21 cellular contexts compared by ENCODE assay signal in the genomic region with DNA sequence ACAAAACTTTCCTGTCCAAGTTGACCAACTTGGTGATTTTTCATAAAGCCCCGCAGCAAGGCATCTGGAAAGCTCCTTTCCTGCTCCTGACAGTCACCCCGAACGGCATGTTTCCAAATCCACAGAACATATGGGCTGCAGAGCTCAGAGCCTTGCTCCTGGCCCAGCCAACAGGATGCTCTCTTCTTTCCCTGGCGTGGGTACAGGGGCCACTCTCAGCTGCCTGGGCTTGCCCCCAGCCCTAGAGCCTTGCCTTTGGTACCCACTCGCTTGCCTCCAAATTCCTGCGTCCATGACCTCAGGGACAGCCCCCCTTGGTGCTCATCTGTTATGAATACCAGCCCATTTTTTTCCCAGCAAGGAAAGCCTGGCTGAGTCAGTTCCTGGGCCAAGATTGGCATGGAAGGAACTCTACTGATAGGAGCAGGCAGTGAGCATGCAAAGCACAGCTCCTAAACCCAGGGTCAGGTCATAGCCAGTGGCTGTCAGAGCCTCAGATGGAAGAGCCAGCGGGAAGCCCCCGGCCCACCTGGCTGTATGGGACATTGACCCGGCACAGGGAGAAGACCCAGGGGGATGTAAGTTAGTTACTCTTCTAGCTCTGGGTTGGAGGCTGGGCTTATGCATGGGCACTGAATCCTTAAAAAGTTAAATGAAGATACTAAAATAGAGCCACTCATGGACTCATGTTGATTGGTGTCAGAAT.
DNase-seq lines count a peak whose midpoint lies in the region; FAIRE-seq and TF ChIP-seq lines count a peak whose summit lies in the region.
"Had no signal": no experiment of that assay in that cellular context is flagged by ENCODE, and none has a peak within 500 bp of the region (broad histone marks: within the 10 kb centered on the region; RNA-seq: fewer than 3 reads in every experiment).

No MANE protein-coding gene starts in this region.

- H3K4me3 Mint-ChIP-seq in nephron, result no peak overlapping the region
- H3K4me3 Mint-ChIP-seq in activated CD4-positive, alpha-beta memory T cell treated with anti-CD3 and anti-CD28 coated beads, Interleukin-2, amount 10 ng/mL, durations not matched to agents 7 days and 5 days, result no peak overlapping the region
- H3K4me3 Mint-ChIP-seq: activated CD4-positive, alpha-beta T cell treated with anti-CD3 and anti-CD28 coated beads for 36 hours; neural progenitor cell had no signal

- no peaks in the 10 kb centered on the region for H3K4me1 ChIP-seq in PC-9 (replicated peaks; ENCODE audit: insufficient read depth)
- H3K4me1 ChIP-seq: neural progenitor cell had no signal

- H3K4me1 Mint-ChIP-seq in nephron, result peaks cover 35% of the 10 kb centered on the region
- peaks cover 12% of the 10 kb centered on the region for H3K4me1 Mint-ChIP-seq in activated CD4-positive, alpha-beta memory T cell treated with anti-CD3 and anti-CD28 coated beads, Interleukin-2, amount 10 ng/mL, durations not matched to agents 7 days and 5 days
- H3K4me1 Mint-ChIP-seq: activated CD4-positive, alpha-beta T cell treated with anti-CD3 and anti-CD28 coated beads for 36 hours had no signal

- H3F3A ChIP-seq in PC-9 (ENCODE audit: insufficient read depth, low read depth), result no peaks in the 10 kb centered on the region

- no peaks in the 10 kb centered on the region for H3K9me3 ChIP-seq in PC-9 (ENCODE audit: insufficient read depth, low read depth)

- H3K36me3 Mint-ChIP-seq in nephron (ENCODE audit: low read depth), result no peaks in the 10 kb centered on the region
- H3K36me3 Mint-ChIP-seq in activated CD4-positive, alpha-beta memory T cell treated with anti-CD3 and anti-CD28 coated beads, Interleukin-2, amount 10 ng/mL, durations not matched to agents 7 days and 5 days (ENCODE audit: low read depth), result no peaks in the 10 kb centered on the region
- H3K36me3 Mint-ChIP-seq: neural progenitor cell had no signal

- no peak overlapping the region for H3K4me2 ChIP-seq in PC-9
- H3K4me2 ChIP-seq: neural progenitor cell had no signal

- peak overlapping the region; percentile 37 to 90 (median 68) for H3K27ac Mint-ChIP-seq in nephron
- no peak overlapping the region for H3K27ac Mint-ChIP-seq in activated CD4-positive, alpha-beta memory T cell treated with anti-CD3 and anti-CD28 coated beads, Interleukin-2, amount 10 ng/mL, durations not matched to agents 7 days and 5 days
- H3K27ac Mint-ChIP-seq: activated CD4-positive, alpha-beta T cell treated with anti-CD3 and anti-CD28 coated beads for 36 hours; neural progenitor cell had no signal

- FAIRE-seq in HTR-8/SVneo (lab: Jason Lieb, UNC), result no peak
- FAIRE-seq: endometrium, HepG2, TTC549 had no signal

- H4K20me1 ChIP-seq in PC-9 (ENCODE audit: insufficient read depth), result no peaks in the 10 kb centered on the region

- H3K4me3 ChIP-seq in PC-9, result no peak overlapping the region
- H3K4me3 ChIP-seq: neural progenitor cell had no signal

- BruUV-seq in PC-9 (replicated peaks; lab: Mats Ljungman, UMichigan), result no TSS peak

- H2AFZ ChIP-seq in PC-9, result no peak overlapping the region
- H2AFZ ChIP-seq: neural progenitor cell had no signal

- H3K36me3 ChIP-seq in PC-9 (ENCODE audit: low read depth), result no peaks in the 10 kb centered on the region
- H3K36me3 ChIP-seq: neural progenitor cell had no signal

- CTCF ChIA-PET in activated CD4-positive, alpha-beta memory T cell treated with anti-CD3 and anti-CD28 coated beads, Interleukin-2, amount 10 ng/mL, durations not matched to agents 7 days and 5 days (lab: Charles Lee), result no interaction called here
- CTCF ChIA-PET in PC-9 (lab: Charles Lee), result no interaction called here

- H3K9me2 ChIP-seq in PC-9 (ENCODE audit: insufficient read depth), result no peaks in the 10 kb centered on the region

- peaks cover 12% of the 10 kb centered on the region for H3K9me3 Mint-ChIP-seq in nephron
- peaks cover 3% of the 10 kb centered on the region for H3K9me3 Mint-ChIP-seq in activated CD4-positive, alpha-beta memory T cell treated with anti-CD3 and anti-CD28 coated beads, Interleukin-2, amount 10 ng/mL, durations not matched to agents 7 days and 5 days

- peaks cover 53% of the 10 kb centered on the region for H3K27me3 ChIP-seq in PC-9 (ENCODE audit: insufficient read depth, low read depth)
- H3K27me3 ChIP-seq: neural progenitor cell had no signal

- DNase-seq in AG08395 (ENCODE audit: low spot score), result peak; percentile 59
- peak; percentile 58 for DNase-seq in GM04504 (ENCODE audit: low read depth)
- peak; percentile 64 for DNase-seq in cerebellar cortex (ENCODE audit: low spot score)
- DNase-seq in NCI-H1436 treated with DMSO at 0.1 percent for 48 hours (lab: John Stamatoyannopoulos, UW), result no peak
- DNase-seq in activated CD4-positive, alpha-beta memory T cell treated with anti-CD3 and anti-CD28 coated beads, Interleukin-2, amount 10 ng/mL, durations not matched to agents 7 days and 5 days, result no peak
- no peak for DNase-seq in PC-9
- no peak for DNase-seq in HTR-8/SVneo (ENCODE audit: insufficient read length, low spot score)
- DNase-seq: activated CD4-positive, alpha-beta T cell treated with anti-CD3 and anti-CD28 coated beads for 36 hours; activated CD8-positive, alpha-beta memory T cell treated with anti-CD3 and anti-CD28 coated beads, Interleukin-2, amount 50 U/mL, for 4 hours; anterior cingulate cortex; foreskin melanocyte; left cardiac atrium; NCI-H187 treated with DMSO at 0.1 percent for 48 hours; NCI-H345; NK-92 treated with Interleukin-12 subunit alpha and Interleukin-12 subunit beta, amount 100 ng/mL, for 24 hours; retina had no signal

- POLR2A ChIA-PET in activated CD4-positive, alpha-beta memory T cell treated with anti-CD3 and anti-CD28 coated beads, Interleukin-2, amount 10 ng/mL, durations not matched to agents 7 days and 5 days (lab: Charles Lee), result no interaction called here
- POLR2A ChIA-PET in PC-9 (lab: Charles Lee; ENCODE audit: unreplicated experiment), result no interaction called here

- no peaks in the 10 kb centered on the region for H3K79me2 ChIP-seq in PC-9 (ENCODE audit: low read depth)

- H3K27me3 Mint-ChIP-seq in nephron (ENCODE audit: low read depth), result peaks cover 7% of the 10 kb centered on the region
- H3K27me3 Mint-ChIP-seq in activated CD4-positive, alpha-beta memory T cell treated with anti-CD3 and anti-CD28 coated beads, Interleukin-2, amount 10 ng/mL, durations not matched to agents 7 days and 5 days, result peaks cover 3% of the 10 kb centered on the region

- H3K27ac ChIP-seq in PC-9, result no peak overlapping the region
- H3K27ac ChIP-seq: neural progenitor cell had no signal

- TF ChIP-seq CTCF in nephron (IDR thresholded peaks at IDR 0.05; ENCODE audit: unreplicated experiment in 3 of 3), result no peak
- TF ChIP-seq CTCF in PC-9 (conservative IDR thresholded peaks at IDR 0.05), result no peak

- intact Hi-C loops in PC-9 (cut with micrococcal nuclease; ENCODE audit: unreplicated experiment), result no loop called here

Comparison
In these comparisons a context has a peak if more than half of its experiments do, and no peak if none do; other contexts are left out.
1. DNase-seq: peak in AG08395 (single experiment), GM04504 (single experiment) and cerebellar cortex (single experiment); none in NCI-H1436 treated with DMSO at 0.1 percent for 48 hours (single experiment), activated CD4-positive, alpha-beta memory T cell treated with anti-CD3 and anti-CD28 coated beads, Interleukin-2, amount 10 ng/mL, durations not matched to agents 7 days and 5 days (single experiment), PC-9 (0 of 2) and HTR-8/SVneo (single experiment).